Comparison of ENCODE assay signal across 8 cellular contexts in genomic region chr1:154784924-154785531, GRCh38.
A peak's percentile ranks its signal among the peaks of the same experiment; 100 is the strongest.
DNase-seq lines count a peak whose midpoint lies in the region; ATAC-seq and TF ChIP-seq lines count a peak whose summit lies in the region.

No MANE protein-coding gene starts in this region.

- H3K27me3 ChIP-seq in right cardiac atrium (ENCODE audit: control insufficient read depth, insufficient read depth): no peaks in the 10 kb centered on the region

- no peaks in the 10 kb centered on the region for H3K9me3 ChIP-seq in right cardiac atrium (ENCODE audit: control insufficient read depth, low read length)

- H3K27ac ChIP-seq in VCaP: peak overlapping the region; percentile 13
- H3K27ac ChIP-seq in right cardiac atrium (ENCODE audit: low read length): no peak overlapping the region
- H3K27ac ChIP-seq in caudate nucleus (ENCODE audit: low read depth, low read length): no peak overlapping the region

- peak; percentile 25 for TF ChIP-seq POLR2A in GM18526 (IDR thresholded peaks at IDR 0.05; ENCODE audit: extremely low read depth, insufficient read length)

- DNase-seq in right cardiac atrium (peak in 1 of 3 donors; percentile 64), EL (no peak), putamen (ENCODE audit: low spot score) (no peak), caudate nucleus (lab: John Stamatoyannopoulos, UW) (no peak), ecto neural progenitor cell (ENCODE audit: low spot score) (no peak)

- no peak for TF ChIP-seq CTCF in VCaP (conservative IDR thresholded peaks at IDR 0.05)

- intact Hi-C loops in right cardiac atrium (cut with DNase I): no loop called here

- WGBS in right cardiac atrium: 56% methylated on average over 2 of the region's 2 CpGs

- H3K4me1 ChIP-seq in right cardiac atrium (ENCODE audit: control insufficient read depth, insufficient read depth, low read length): no peaks in the 10 kb centered on the region

- H3K4me3 ChIP-seq in right cardiac atrium (ENCODE audit: low read length): no peak overlapping the region

- ATAC-seq in HG02610 (IDR thresholded peaks at IDR 0.05; ENCODE audit: unreplicated experiment) (peak; percentile 87), right cardiac atrium (peak; percentile 81 to 94)
